In the genomic region with DNA sequence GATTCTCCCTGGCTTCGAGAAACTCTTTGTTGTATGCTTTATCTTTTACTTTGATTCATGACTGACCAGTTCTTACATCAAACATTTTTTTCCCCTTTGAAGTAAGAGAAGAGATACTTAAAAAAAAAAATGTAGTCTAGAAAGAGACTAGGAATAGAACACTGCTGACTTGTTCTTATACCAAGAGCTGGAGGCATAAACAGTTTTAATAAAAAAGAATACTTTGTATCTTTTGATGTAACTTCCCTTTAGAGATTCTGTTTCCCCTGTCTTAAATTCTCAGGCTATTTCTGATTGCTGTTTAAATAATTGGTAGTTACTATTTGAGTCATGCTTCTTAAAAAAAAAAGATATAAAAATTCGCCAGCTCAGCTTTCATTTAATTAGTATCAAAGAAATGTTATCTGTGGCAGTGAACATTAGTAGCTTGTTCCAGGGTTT, we compare ENCODE assay signal across 10 cellular contexts. TPM values are rescaled to one million over a fixed set of nuclear protein-coding genes. Genes with fewer than 3 reads are reported as not detected.
A peak's percentile ranks its signal among the peaks of the same experiment; 100 is the strongest.
DNase-seq lines count a peak whose midpoint lies in the region; ATAC-seq, FAIRE-seq and TF ChIP-seq lines count a peak whose summit lies in the region.
"Had no signal": no experiment of that assay in that cellular context is flagged by ENCODE, and none has a peak within 500 bp of the region (broad histone marks: within the 10 kb centered on the region; RNA-seq: fewer than 3 reads in every experiment).

No MANE protein-coding gene starts in this region.

- TF ChIP-seq CTCF in fibroblast of the aortic adventitia (IDR thresholded peaks at IDR 0.05; ENCODE audit: insufficient read depth, low read length), result no peak

- H3K27ac Mint-ChIP-seq in activated CD8-positive, alpha-beta memory T cell treated with anti-CD3 and anti-CD28 coated beads, Interleukin-2, amount 10 ng/mL, durations not matched to agents 7 days and 5 days, result peak overlapping the region; percentile 58
- peak overlapping the region; percentile 97 for H3K27ac Mint-ChIP-seq in T-helper 17 cell
- peak overlapping the region; percentile 17 for H3K27ac Mint-ChIP-seq in stimulated activated memory B cell treated with anti-CD40 and anti-IgM and Interleukin-4, amounts not matched to agents 10 μg/mL and 1 μg/mL and 100 μg/mL, for 72 hours

- no peak overlapping the region for H3K4me3 ChIP-seq in fibroblast of the aortic adventitia (ENCODE audit: low read depth, low read length)

- no peak for ATAC-seq in activated CD8-positive, alpha-beta memory T cell treated with anti-CD3 and anti-CD28 coated beads, Interleukin-2, amount 10 ng/mL, durations not matched to agents 7 days and 5 days
- no peak for ATAC-seq in T-helper 17 cell
- ATAC-seq in stimulated activated memory B cell treated with anti-CD40 and anti-IgM and Interleukin-4, amounts not matched to agents 10 μg/mL and 1 μg/mL and 100 μg/mL, for 72 hours, result no peak
- ATAC-seq in HG02938 (IDR thresholded peaks at IDR 0.05; ENCODE audit: unreplicated experiment), result no peak

- no peaks in the 10 kb centered on the region for H3K9me3 Mint-ChIP-seq in activated CD8-positive, alpha-beta memory T cell treated with anti-CD3 and anti-CD28 coated beads, Interleukin-2, amount 10 ng/mL, durations not matched to agents 7 days and 5 days (ENCODE audit: low read depth)
- no peaks in the 10 kb centered on the region for H3K9me3 Mint-ChIP-seq in stimulated activated memory B cell treated with anti-CD40 and anti-IgM and Interleukin-4, amounts not matched to agents 10 μg/mL and 1 μg/mL and 100 μg/mL, for 72 hours

- DNase-seq in activated CD8-positive, alpha-beta memory T cell treated with anti-CD3 and anti-CD28 coated beads, Interleukin-2, amount 10 ng/mL, durations not matched to agents 7 days and 5 days, result no peak
- no peak for DNase-seq in activated CD8-positive, alpha-beta memory T cell treated with anti-CD3 and anti-CD28 coated beads for 24 hours
- DNase-seq in T-helper 17 cell (no peak), fibroblast of the aortic adventitia (ENCODE audit: low read depth) (peak; percentile 28), GM12892 (ENCODE audit: insufficient read length) (no peak)
- no peak for DNase-seq in stimulated activated CD8-positive, alpha-beta memory T cell treated with anti-CD3 and anti-CD28 coated beads, Interleukin-4, amount 100 ng/mL, for 48 hours
- DNase-seq: erythroblast; stimulated activated CD4-positive, alpha-beta T cell treated with anti-CD3 and anti-CD28 coated beads, Interleukin-15, amount 100 ng/mL, for 24 hours had no signal

- H3K9me3 ChIP-seq in T-helper 17 cell (ENCODE audit: control insufficient read depth, low read length, poor library complexity, severe bottlenecking), result no peaks in the 10 kb centered on the region

- FAIRE-seq in GM12892 (lab: Jason Lieb, UNC), result no peak

- peaks cover 71% of the 10 kb centered on the region for H3K4me1 Mint-ChIP-seq in activated CD8-positive, alpha-beta memory T cell treated with anti-CD3 and anti-CD28 coated beads, Interleukin-2, amount 10 ng/mL, durations not matched to agents 7 days and 5 days
- peaks cover 71% of the 10 kb centered on the region for H3K4me1 Mint-ChIP-seq in T-helper 17 cell
- H3K4me1 Mint-ChIP-seq in stimulated activated memory B cell treated with anti-CD40 and anti-IgM and Interleukin-4, amounts not matched to agents 10 μg/mL and 1 μg/mL and 100 μg/mL, for 72 hours, result peaks cover 89% of the 10 kb centered on the region

- no peak for TF ChIP-seq POLR2A in GM12892 (IDR thresholded peaks at IDR 0.05; ENCODE audit: low read depth, low read length)

- peak overlapping the region; percentile 87 for H3K4me3 Mint-ChIP-seq in activated CD8-positive, alpha-beta memory T cell treated with anti-CD3 and anti-CD28 coated beads, Interleukin-2, amount 10 ng/mL, durations not matched to agents 7 days and 5 days
- H3K4me3 Mint-ChIP-seq in T-helper 17 cell, result peak overlapping the region; percentile 96
- peak overlapping the region; percentile 97 for H3K4me3 Mint-ChIP-seq in stimulated activated memory B cell treated with anti-CD40 and anti-IgM and Interleukin-4, amounts not matched to agents 10 μg/mL and 1 μg/mL and 100 μg/mL, for 72 hours

- H3K27me3 Mint-ChIP-seq in activated CD8-positive, alpha-beta memory T cell treated with anti-CD3 and anti-CD28 coated beads, Interleukin-2, amount 10 ng/mL, durations not matched to agents 7 days and 5 days, result no peaks in the 10 kb centered on the region
- no peaks in the 10 kb centered on the region for H3K27me3 Mint-ChIP-seq in T-helper 17 cell
- H3K27me3 Mint-ChIP-seq in stimulated activated memory B cell treated with anti-CD40 and anti-IgM and Interleukin-4, amounts not matched to agents 10 μg/mL and 1 μg/mL and 100 μg/mL, for 72 hours, result no peaks in the 10 kb centered on the region

- CTCF ChIA-PET in activated CD8-positive, alpha-beta memory T cell treated with anti-CD3 and anti-CD28 coated beads, Interleukin-2, amount 10 ng/mL, durations not matched to agents 7 days and 5 days (lab: Charles Lee), result interaction anchor here (1.0 kb wide), 1 partner anchor 10 kb away, joined by 5 read pairs; no protein-coding TSS in a partner anchor

- H3K36me3 Mint-ChIP-seq in activated CD8-positive, alpha-beta memory T cell treated with anti-CD3 and anti-CD28 coated beads, Interleukin-2, amount 10 ng/mL, durations not matched to agents 7 days and 5 days, result peaks cover 32% of the 10 kb centered on the region
- H3K36me3 Mint-ChIP-seq in T-helper 17 cell (ENCODE audit: low read depth), result peaks cover 2% of the 10 kb centered on the region
- H3K36me3 Mint-ChIP-seq in stimulated activated memory B cell treated with anti-CD40 and anti-IgM and Interleukin-4, amounts not matched to agents 10 μg/mL and 1 μg/mL and 100 μg/mL, for 72 hours, result peaks cover 21% of the 10 kb centered on the region

RNA-seq across cellular contexts. Expression of gene ASXL1, which starts 4.8 kb away (rescaled TPM):
- total RNA-seq in activated CD8-positive, alpha-beta memory T cell treated with anti-CD3 and anti-CD28 coated beads, Interleukin-2, amount 10 ng/mL, durations not matched to agents 7 days and 5 days, result 100 to 1,000 TPM; 134 to 135 TPM
- total RNA-seq in T-helper 17 cell, result 100 to 1,000 TPM; 198 to 207 TPM
- 57.4 and 85.9 TPM in 2 replicates for total RNA-seq in fibroblast of the aortic adventitia (ENCODE audit: low replicate concordance)
- 58.3 TPM for polyA plus RNA-seq in GM12892 (2012; ENCODE audit: missing spikeins)

Comparison
In these comparisons a context has a peak if more than half of its experiments do, and no peak if none do; other contexts are left out.
1. H3K27ac Mint-ChIP-seq: peak in every context shown above with its lines; median percentile 97 in T-helper 17 cell; 58 in activated CD8-positive, alpha-beta memory T cell treated with anti-CD3 and anti-CD28 coated beads, Interleukin-2, amount 10 ng/mL, durations not matched to agents 7 days and 5 days; 17 in stimulated activated memory B cell treated with anti-CD40 and anti-IgM and Interleukin-4, amounts not matched to agents 10 μg/mL and 1 μg/mL and 100 μg/mL, for 72 hours.